ENCODE assay signal across 1 cellular context in the genomic region with DNA sequence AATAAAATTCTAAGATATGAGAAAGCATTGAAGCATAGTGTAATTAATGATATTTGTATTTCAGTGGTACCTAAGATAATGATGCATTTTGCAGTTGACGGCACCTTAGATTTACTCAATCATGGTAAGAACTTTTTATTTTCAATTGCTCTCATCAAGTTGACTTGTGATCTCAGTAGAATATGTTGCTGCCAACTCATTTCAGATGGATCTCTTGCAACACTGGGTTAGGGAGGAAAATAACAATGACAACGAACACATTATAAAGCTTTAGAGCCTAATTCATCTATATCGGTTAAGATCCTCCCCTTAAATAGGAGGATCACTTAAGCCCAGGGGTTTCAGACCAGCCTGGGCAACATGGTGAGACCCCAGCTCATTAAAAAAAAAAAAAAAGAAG.
A peak's percentile ranks its signal among the peaks of the same experiment; 100 is the strongest.
TF ChIP-seq lines count a peak whose summit lies in the region.

No MANE protein-coding gene starts in this region.

TF ChIP-seq in K562, 482 proteins besides CTCF, POLR2A, EP300 and RAD21:
- TF ChIP-seq CCAR2 (IDR thresholded peaks at IDR 0.05; ENCODE audit: low read depth, low read length) (no peak), SMARCA5 (IDR thresholded peaks at IDR 0.05) (0 out of 2 replicates have a peak, but pooled peaks have one; percentile 13), FOXM1 (IDR thresholded peaks at IDR 0.05; ENCODE audit: low read depth) (no peak), FOXM1 (CRISPR knock-in tag; IDR thresholded peaks at IDR 0.05; ENCODE audit: low read depth) (no peak), ZNF785 (CRISPR knock-in tag; IDR thresholded peaks at IDR 0.05) (no peak), MCM2 (IDR thresholded peaks at IDR 0.05; ENCODE audit: low read depth) (no peak), SMAD4 (CRISPR knock-in tag; conservative IDR thresholded peaks at IDR 0.05) (no peak), ARID2 (IDR thresholded peaks at IDR 0.05) (0 out of 2 replicates have a peak, but pooled peaks have one; percentile 11), NFXL1 (CRISPR knock-in tag; IDR thresholded peaks at IDR 0.05) (no peak)
- TF ChIP-seq, protein P1, sequence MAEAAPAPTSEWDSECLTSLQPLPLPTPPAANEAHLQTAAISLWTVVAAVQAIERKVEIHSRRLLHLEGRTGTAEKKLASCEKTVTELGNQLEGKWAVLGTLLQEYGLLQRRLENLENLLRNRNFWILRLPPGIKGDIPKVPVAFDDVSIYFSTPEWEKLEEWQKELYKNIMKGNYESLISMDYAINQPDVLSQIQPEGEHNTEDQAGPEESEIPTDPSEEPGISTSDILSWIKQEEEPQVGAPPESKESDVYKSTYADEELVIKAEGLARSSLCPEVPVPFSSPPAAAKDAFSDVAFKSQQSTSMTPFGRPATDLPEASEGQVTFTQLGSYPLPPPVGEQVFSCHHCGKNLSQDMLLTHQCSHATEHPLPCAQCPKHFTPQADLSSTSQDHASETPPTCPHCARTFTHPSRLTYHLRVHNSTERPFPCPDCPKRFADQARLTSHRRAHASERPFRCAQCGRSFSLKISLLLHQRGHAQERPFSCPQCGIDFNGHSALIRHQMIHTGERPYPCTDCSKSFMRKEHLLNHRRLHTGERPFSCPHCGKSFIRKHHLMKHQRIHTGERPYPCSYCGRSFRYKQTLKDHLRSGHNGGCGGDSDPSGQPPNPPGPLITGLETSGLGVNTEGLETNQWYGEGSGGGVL (CRISPR knock-in tag; IDR thresholded peaks at IDR 0.05), result no peak
